ENCODE assay signal across 8 cellular contexts in the genomic region with DNA sequence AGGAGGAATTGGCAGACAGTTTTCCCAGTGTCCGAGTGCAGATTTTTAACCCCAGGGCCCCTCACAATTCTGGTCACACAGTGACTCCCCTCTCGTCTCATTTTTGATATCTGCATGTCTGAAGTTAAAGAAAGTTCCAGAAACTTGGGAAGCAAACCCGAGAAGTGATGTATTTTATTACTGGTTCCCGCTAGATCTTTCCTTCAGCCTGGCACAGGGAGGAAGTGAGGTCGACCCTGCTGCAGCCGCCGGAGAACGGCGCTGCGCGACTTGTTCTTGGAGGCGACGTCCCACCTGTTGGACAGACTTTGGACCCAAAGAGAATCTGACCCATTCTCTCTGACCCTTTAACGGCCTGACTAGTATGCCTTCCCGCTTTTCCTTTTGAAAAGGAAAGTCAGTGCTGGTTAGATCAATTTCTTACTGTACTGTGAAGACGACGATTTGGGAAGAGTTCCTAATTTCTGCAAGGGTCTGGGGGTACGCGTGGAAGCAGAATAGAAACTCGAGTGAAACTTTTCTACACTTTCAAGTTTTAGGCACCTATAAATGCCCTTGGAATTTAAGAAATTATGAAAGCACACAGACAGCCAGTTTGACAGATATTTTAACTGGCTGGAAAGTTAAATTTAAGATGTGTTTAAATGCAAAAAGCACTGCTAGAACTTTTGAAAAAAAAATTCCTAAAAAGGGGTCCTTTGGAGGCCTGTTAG. TPM values are rescaled to one million over a fixed set of nuclear protein-coding genes. Genes with fewer than 3 reads are reported as not detected.
DNase-seq lines count a peak whose midpoint lies in the region; ATAC-seq, FAIRE-seq and TF ChIP-seq lines count a peak whose summit lies in the region.

No MANE protein-coding gene starts in this region.

- no peak for TF ChIP-seq CTCF in H9 (conservative IDR thresholded peaks at IDR 0.05)
- TF ChIP-seq CTCF in breast epithelium (IDR thresholded peaks at IDR 0.05) = no peak
- peak in 1 of 3 experiments; percentile 40 for TF ChIP-seq CTCF in keratinocyte (optimal IDR thresholded peaks at IDR 0.05 in 1 of 3, IDR thresholded peaks at IDR 0.05 in 1 of 3, conservative IDR thresholded peaks at IDR 0.05 in 1 of 3; ENCODE audit: extremely low read depth in 1 of 3, insufficient read depth in 2 of 3, low read length in 3 of 3)

- intact Hi-C loops in breast epithelium (cut with DNase I; ENCODE audit: low total_unique reads) = no loop called here

- H4K5ac ChIP-seq in H9 (ENCODE audit: insufficient read length, low read depth, low read length) = no peak overlapping the region

- H2BK20ac ChIP-seq in H9 (ENCODE audit: low read depth, low read length, poor library complexity, severe bottlenecking) = no peak overlapping the region

- H2AFZ ChIP-seq in H9 (ENCODE audit: low read length) (no peak overlapping the region), keratinocyte (ENCODE audit: control insufficient read depth, low read length) (no peak overlapping the region)

- FAIRE-seq in keratinocyte (lab: Jason Lieb, UNC) = no peak

- H3K4me3 ChIP-seq in breast epithelium = peak overlapping the region; percentile 69 to 96 (median 76)
- peak overlapping the region; percentile 67 to 92 (median 84) for H3K4me3 ChIP-seq in keratinocyte (ENCODE audit: control insufficient read depth in 2 of 3, extremely low read depth in 1 of 3, insufficient read depth in 2 of 3, low read depth in 1 of 3, low read length in 3 of 3)

- dilution Hi-C loops in keratinocyte (cut with MboI; ENCODE audit: extremely low pct_ligation_motif_present, low sequenced_read_pairs) = no loop called here

- peak overlapping the region; percentile 31 for H3K9ac ChIP-seq in H9 (ENCODE audit: extremely low read depth, insufficient read length, low read length)
- H3K9ac ChIP-seq in keratinocyte (ENCODE audit: control insufficient read depth, extremely low read depth, insufficient read depth, low read length) = peak overlapping the region; percentile 89

- H3K27ac ChIP-seq in H9 (ENCODE audit: insufficient read length, low read depth, low read length) = no peak overlapping the region
- H3K27ac ChIP-seq in breast epithelium = peak overlapping the region; percentile 91 to 95
- peak overlapping the region; percentile 85 for H3K27ac ChIP-seq in keratinocyte (ENCODE audit: control insufficient read depth, insufficient read depth, low read length)

- H3K36me3 ChIP-seq in breast epithelium (no peaks in the 10 kb centered on the region), keratinocyte (ENCODE audit: control insufficient read depth in 2 of 2, extremely low read depth in 1 of 2, insufficient read depth in 2 of 2, low read length in 2 of 2) (peaks cover 0 to 7% of the 10 kb centered on the region in 2 experiments)

- no peak overlapping the region for H3T11ph ChIP-seq in H9 (ENCODE audit: low read length)

- H2AK5ac ChIP-seq in H9 (ENCODE audit: insufficient read length, low read length) = no peak overlapping the region

- no peak overlapping the region for H3K56ac ChIP-seq in H9 (ENCODE audit: insufficient read length, low read depth, low read length)

- H3K27ac Mint-ChIP-seq in H9 = peak overlapping the region in 1 of 3 experiments; percentile 60; a peak in 2 of 7 replicates

- H3K4me2 ChIP-seq in H9 (ENCODE audit: insufficient read depth, insufficient read length, low read length) (peak overlapping the region; percentile 91), keratinocyte (ENCODE audit: control insufficient read depth, extremely low read depth, insufficient read depth, low read depth, low read length) (peak overlapping the region; percentile 93)

- no peak overlapping the region for H2BK12ac ChIP-seq in H9 (ENCODE audit: insufficient read length, low read depth, low read length)

- no peak overlapping the region for H3K23ac ChIP-seq in H9 (ENCODE audit: insufficient read length, low read depth, low read length)

- H3K4me3 Mint-ChIP-seq in H9 = peak overlapping the region; percentile 86 to 94

- peaks cover 2% of the 10 kb centered on the region for H3K9me1 ChIP-seq in keratinocyte (ENCODE audit: control insufficient read depth, extremely low read depth, insufficient read depth, low read length)

- H3K4me1 ChIP-seq in H9 (ENCODE audit: insufficient read depth, low read length) (peaks cover 2% of the 10 kb centered on the region; the same call in 1 of the 2 replicates), breast epithelium (peaks cover 0 to 11% of the 10 kb centered on the region in 2 donors), keratinocyte (ENCODE audit: control insufficient read depth, extremely low read depth, insufficient read depth, low read length) (peaks cover 61% of the 10 kb centered on the region)

- TF ChIP-seq POLR2A in breast epithelium (IDR thresholded peaks at IDR 0.05) = no peak

- no peak overlapping the region for H2BK5ac ChIP-seq in H9 (ENCODE audit: insufficient read length, low read length)

- H4K20me1 ChIP-seq in H9 (ENCODE audit: control insufficient read depth, insufficient read depth, insufficient read length) (no peaks in the 10 kb centered on the region), keratinocyte (ENCODE audit: control insufficient read depth, extremely low read depth, insufficient read depth, low read length) (peaks cover 3% of the 10 kb centered on the region)

- H3K4me1 Mint-ChIP-seq in H9 = peaks cover 23 to 24% of the 10 kb centered on the region in 2 experiments

- H3K23me2 ChIP-seq in H9 (ENCODE audit: insufficient read length, low read depth, low read length, poor library complexity, severe bottlenecking) = peaks cover 13% of the 10 kb centered on the region

- H3K36me3 Mint-ChIP-seq in H9 (ENCODE audit: insufficient read depth in 1 of 3, low read depth in 3 of 3) = peaks cover 0 to 10% (median 4%) of the 10 kb centered on the region in 3 experiments; a peak in 3 of 7 replicates

- H3K4ac ChIP-seq in H9 (ENCODE audit: low read depth, low read length) = no peak overlapping the region

- H3K79me2 ChIP-seq in H9 (ENCODE audit: insufficient read depth, low read length) (peaks cover 9% of the 10 kb centered on the region; the same call in 1 of the 2 replicates), keratinocyte (ENCODE audit: control insufficient read depth, insufficient read depth, low read length) (peaks cover 53% of the 10 kb centered on the region)

- H3K79me1 ChIP-seq in H9 (ENCODE audit: insufficient read depth, low read depth, low read length, poor library complexity, severe bottlenecking) = no peaks in the 10 kb centered on the region

- no peak overlapping the region for H2BK120ac ChIP-seq in H9 (ENCODE audit: low read depth, low read length, poor library complexity, severe bottlenecking)

- no peak overlapping the region for H3K14ac ChIP-seq in H9 (ENCODE audit: insufficient read depth, low read length)

- no peak overlapping the region for H3K18ac ChIP-seq in H9 (ENCODE audit: insufficient read length, low read depth, low read length)

- H4K8ac ChIP-seq in H9 (replicated peaks; ENCODE audit: insufficient read length, low read depth, low read length) = no peak overlapping the region

- DNase-seq in COLO668 (lab: John Stamatoyannopoulos, UW; ENCODE audit: unreplicated experiment) (peak; percentile 61), H9 (peak; percentile 48), OCI-M1 (lab: John Stamatoyannopoulos, UW) (peak; percentile 60), breast epithelium (ENCODE audit: low spot score in 2 of 2) (no peak), keratinocyte (ENCODE audit: low read depth, low spot score) (no peak)
- peak; percentile 27 for DNase-seq in stimulated activated CD4-positive, alpha-beta T cell treated with anti-CD3 and anti-CD28 coated beads, Interleukin-1b, Interleukin-23, amount 100 ng/mL, for 48 hours

- H3K27me3 ChIP-seq in H9 (ENCODE audit: insufficient read depth, low read length) (no peaks in the 10 kb centered on the region; the same call in 1 of the 2 replicates), breast epithelium (no peaks in the 10 kb centered on the region), keratinocyte (ENCODE audit: control insufficient read depth, extremely low read depth, insufficient read depth, low read length) (no peaks in the 10 kb centered on the region)

- no peak for ATAC-seq in GM19463 (IDR thresholded peaks at IDR 0.05; ENCODE audit: unreplicated experiment)
- ATAC-seq in GM19395 (IDR thresholded peaks at IDR 0.05; ENCODE audit: unreplicated experiment) = no peak

- H4K91ac ChIP-seq in H9 (ENCODE audit: insufficient read length, low read depth, low read length) = no peak overlapping the region

- WGBS in H9 (ENCODE audit: extremely low coverage, insufficient read length, low lambda C conversion rate) = no CpG with 5 or more reads among the region's 20 CpGs

- H3K27me3 Mint-ChIP-seq in H9 (ENCODE audit: low read depth) = peaks cover 28% of the 10 kb centered on the region

- H3K9me3 ChIP-seq in H9 (ENCODE audit: control insufficient read depth, low read depth, low read length) (no peaks in the 10 kb centered on the region), breast epithelium (no peaks in the 10 kb centered on the region), keratinocyte (ENCODE audit: control insufficient read depth, low read depth, low read length) (no peaks in the 10 kb centered on the region)

- H3K9me3 Mint-ChIP-seq in H9 = peaks cover 2% of the 10 kb centered on the region in 2 experiments; a peak in 3 of 5 replicates

- no peak overlapping the region for H2BK15ac ChIP-seq in H9 (ENCODE audit: low read depth, low read length)

RNA-seq across cellular contexts. Expression of a gene that starts 0.7 kb away (rescaled TPM):
- total RNA-seq in H9 (2021) (32.1 and 35.8 TPM in 2 replicates), breast epithelium (10 to 100 TPM; 31.0 to 63.7 (median 47.2) TPM)
- 14.7 to 18.4 TPM (median 18.3 TPM) in 3 replicates for polyA plus RNA-seq in keratinocyte
- polyA plus RNA-seq in keratinocyte (2011; ENCODE audit: low read depth) = 74.9 TPM
- polyA plus RNA-seq in keratinocyte (2011; cell fraction: cytosol; rRNA removed) = 12.3 and 13.3 TPM in 2 replicates
- polyA plus RNA-seq in keratinocyte (2011; cell fraction: nucleus; rRNA removed) = 18.5 and 18.9 TPM in 2 replicates
- polyA plus RNA-seq in keratinocyte (2012; ENCODE audit: low replicate concordance) = 14.5 and 15.8 TPM in 2 replicates
- 9.5 to 33.1 TPM (median 29.2 TPM) in 3 replicates for polyA minus RNA-seq in keratinocyte
- 28.0 TPM for polyA minus RNA-seq in keratinocyte (2011; cell fraction: cytosol; rRNA and poly(A)+ RNA removed)
- 14.6 and 28.2 TPM in 2 replicates for polyA minus RNA-seq in keratinocyte (2011; cell fraction: nucleus; rRNA and poly(A)+ RNA removed)

Comparison
In these comparisons a context has a peak if more than half of its experiments do, and no peak if none do; other contexts are left out.
1. DNase-seq: peak in COLO668 (single experiment), H9 (single experiment), OCI-M1 (single experiment) and stimulated activated CD4-positive, alpha-beta T cell treated with anti-CD3 and anti-CD28 coated beads, Interleukin-1b, Interleukin-23, amount 100 ng/mL, for 48 hours (single experiment); none in breast epithelium (0 of 2) and keratinocyte (single experiment).